ENCODE assay signal across 9 cellular contexts in the genomic region with DNA sequence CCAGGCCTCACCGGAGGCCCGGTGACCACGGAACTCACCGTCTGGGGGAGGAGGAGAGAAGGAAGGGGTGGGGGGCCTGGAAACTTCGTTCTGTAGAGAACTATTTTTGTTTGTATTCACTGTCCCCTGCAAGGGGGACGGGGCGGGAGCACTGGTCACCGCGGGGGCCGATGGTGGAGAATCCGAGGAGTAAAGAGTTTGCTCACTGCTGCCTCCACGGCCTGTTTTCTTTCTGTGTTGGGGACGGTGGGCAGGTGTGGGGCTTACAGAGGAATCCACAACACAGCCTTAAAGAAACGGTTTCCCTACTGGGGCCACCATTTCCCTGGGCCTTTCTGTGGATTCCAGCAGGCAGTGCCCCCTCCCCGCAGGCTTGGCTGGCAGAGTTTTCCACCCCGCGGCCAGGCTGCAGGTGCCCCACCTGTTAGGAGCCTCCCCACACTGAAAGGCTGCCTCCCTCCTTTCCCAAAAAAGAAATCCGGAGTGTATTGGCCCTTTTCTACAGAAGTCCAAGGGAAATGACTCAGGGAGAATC.
DNase-seq lines count a peak whose midpoint lies in the region; ATAC-seq and TF ChIP-seq lines count a peak whose summit lies in the region.
"Had no signal": no experiment of that assay in that cellular context is flagged by ENCODE, and none has a peak within 500 bp of the region (broad histone marks: within the 10 kb centered on the region; RNA-seq: fewer than 3 reads in every experiment).

No MANE protein-coding gene starts in this region.

- H3K36me3 ChIP-seq in SJCRH30 (no peaks in the 10 kb centered on the region), fibroblast of lung (ENCODE audit: control insufficient read depth, insufficient read depth, low read length) (no peaks in the 10 kb centered on the region)

- peak overlapping the region; percentile 33 for H2AFZ ChIP-seq in fibroblast of lung (ENCODE audit: low read length)

- DNase-seq in GM13977 (ENCODE audit: low spot score) (peak; percentile 52), SJCRH30 (peak in 1 of 2 experiments; percentile 24), fibroblast of lung (ENCODE audit: low read depth in 2 of 2) (no peak), skeletal muscle cell (ENCODE audit: low read depth) (no peak), AG08396 (ENCODE audit: low spot score) (no peak), sciatic nerve (ENCODE audit: low spot score) (no peak)

- ATAC-seq in sciatic nerve: no peak
- no peak for ATAC-seq in HG03135 (IDR thresholded peaks at IDR 0.05; ENCODE audit: unreplicated experiment)
- no peak for ATAC-seq in HG03175 (IDR thresholded peaks at IDR 0.05; ENCODE audit: unreplicated experiment)

- H3K27me3 ChIP-seq in SJCRH30 (peaks cover 49% of the 10 kb centered on the region), fibroblast of lung (ENCODE audit: control insufficient read depth, insufficient read depth, low read length) (peaks cover 18% of the 10 kb centered on the region)

- H3K79me2 ChIP-seq in fibroblast of lung (ENCODE audit: control insufficient read depth, insufficient read depth, low read length): no peaks in the 10 kb centered on the region

- H3K27ac ChIP-seq in SJCRH30 (no peak overlapping the region), fibroblast of lung (ENCODE audit: insufficient read depth, low read length) (no peak overlapping the region)
- H3K27ac ChIP-seq: epithelial cell of prostate had no signal

- in situ Hi-C loops in GM13977 (cut with MboI; ENCODE audit: low pct_unique_long_range_greater_than_20kb, low sequenced_read_pairs, unreplicated experiment): no loop called here

- intact Hi-C loops in sciatic nerve (cut with DNase I): no loop called here

- no peak overlapping the region for H3K9ac ChIP-seq in fibroblast of lung (ENCODE audit: insufficient read depth, low read length)

- no peaks in the 10 kb centered on the region; the same call in 1 of the 2 replicates for H3K4me1 ChIP-seq in SJCRH30
- H3K4me1 ChIP-seq in fibroblast of lung (ENCODE audit: control insufficient read depth, extremely low read depth, insufficient read depth, low read length): peaks cover 16% of the 10 kb centered on the region

- H3K4me2 ChIP-seq in fibroblast of lung (ENCODE audit: extremely low read depth, insufficient read depth, low read length): peak overlapping the region; percentile 82

- no peak for TF ChIP-seq CTCF in GM13977 (IDR thresholded peaks at IDR 0.05; ENCODE audit: extremely low read depth, insufficient read depth, missing control alignments)
- TF ChIP-seq CTCF in fibroblast of lung (conservative IDR thresholded peaks at IDR 0.05 in 1 of 2, IDR thresholded peaks at IDR 0.05 in 1 of 2; ENCODE audit: low read depth in 1 of 2, low read length in 2 of 2): no peak

- H4K20me1 ChIP-seq in fibroblast of lung (ENCODE audit: control insufficient read depth, extremely low read depth, insufficient read depth, low read length): no peaks in the 10 kb centered on the region

- peak overlapping the region; percentile 42 for H3K4me3 ChIP-seq in SJCRH30
- peak overlapping the region; percentile 47 to 55 (median 54) for H3K4me3 ChIP-seq in fibroblast of lung (replicated peaks in 1 of 4; ENCODE audit: control extremely low read depth in 1 of 4, insufficient read depth in 1 of 4, low read depth in 3 of 4, low read length in 4 of 4)
- peak overlapping the region; percentile 49 for H3K4me3 ChIP-seq in skeletal muscle cell (ENCODE audit: low read depth, low read length)

- no peaks in the 10 kb centered on the region for H3K9me3 ChIP-seq in SJCRH30 (replicated peaks)
- H3K9me3 ChIP-seq in fibroblast of lung (ENCODE audit: control insufficient read depth, insufficient read depth, low read depth, low read length): no peaks in the 10 kb centered on the region
